In genomic region chr6:117482240-117483003, GRCh38 we compare ENCODE assay signal across 1 cellular context.
TF ChIP-seq lines count a peak whose summit lies in the region.

DCBLD1 (plus strand) TSS chr6:117482674; CDS start chr6:117482782, 108 bp downstream.

TF ChIP-seq in K562, 482 proteins besides CTCF, POLR2A, EP300 and RAD21 (continued from another document):
- TF ChIP-seq IRF1 (CRISPR knock-in tag; IDR thresholded peaks at IDR 0.05; ENCODE audit: borderline replicate concordance) (no peak), E2F5 (CRISPR knock-in tag; IDR thresholded peaks at IDR 0.05) (no peak), PTTG1 (tag; IDR thresholded peaks at IDR 0.05; ENCODE audit: low read depth) (no peak), ZHX1 (conservative IDR thresholded peaks at IDR 0.05; ENCODE audit: low read length) (0 out of 2 replicates have a peak, but pooled peaks have one; percentile 15), SRF (CRISPR knock-in tag; IDR thresholded peaks at IDR 0.05) (no peak), PHF8 (IDR thresholded peaks at IDR 0.05; ENCODE audit: borderline replicate concordance, low read length) (peak; percentile 60; the same call in 1 of the 2 replicates), EZH2 (IDR thresholded peaks at IDR 0.05; ENCODE audit: borderline replicate concordance, low read depth, low read length) (no peak), ZBTB34 (CRISPR knock-in tag; IDR thresholded peaks at IDR 0.05) (no peak), TAF7 (tag; IDR thresholded peaks at IDR 0.05) (no peak), RAD51 (IDR thresholded peaks at IDR 0.05; ENCODE audit: borderline replicate concordance, low read depth) (no peak), ZNF3 (CRISPR knock-in tag; IDR thresholded peaks at IDR 0.05) (no peak), MGA (IDR thresholded peaks at IDR 0.05) (peak; percentile 78), MEIS2 (IDR thresholded peaks at IDR 0.05; ENCODE audit: partially characterized antibody) (peak; percentile 9), FIP1L1 (IDR thresholded peaks at IDR 0.05; ENCODE audit: low read depth, low read length, poor library complexity, severe bottlenecking) (peak; percentile 44), ETS1 (conservative IDR thresholded peaks at IDR 0.05; ENCODE audit: control insufficient read depth, low read depth, low read length) (peak; percentile 13; the same call in 1 of the 2 replicates), SUPT5H (IDR thresholded peaks at IDR 0.05) (peak; percentile 33; the same call in 1 of the 2 replicates), SOX6 (IDR thresholded peaks at IDR 0.05) (no peak), SMAD4 (CRISPR knock-in tag; conservative IDR thresholded peaks at IDR 0.05) (peak; percentile 82; the same call in 1 of the 2 replicates), PPARD (CRISPR knock-in tag; IDR thresholded peaks at IDR 0.05) (no peak), ZNF384 (IDR thresholded peaks at IDR 0.05; ENCODE audit: low read depth, low read length) (no peak), ELK1 (CRISPR knock-in tag; IDR thresholded peaks at IDR 0.05) (no peak), ZNF561 (CRISPR knock-in tag; conservative IDR thresholded peaks at IDR 0.05) (no peak), SNRNP70 (optimal IDR thresholded peaks at IDR 0.05; ENCODE audit: low read depth, low read length) (no peak), CBFA2T3 (IDR thresholded peaks at IDR 0.05) (0 out of 2 replicates have a peak, but pooled peaks have one; percentile 19), MYC (IDR thresholded peaks at IDR 0.05; ENCODE audit: low read depth, low read length) (peak; percentile 21; the same call in 1 of the 2 replicates), MYC (CRISPR knock-in tag; IDR thresholded peaks at IDR 0.05; ENCODE audit: borderline replicate concordance, low read depth) (no peak), SRSF7 (optimal IDR thresholded peaks at IDR 0.05; ENCODE audit: low read depth, low read length) (no peak)
